11 cellular contexts compared by ENCODE assay signal in genomic region chr5:52710310-52710971, GRCh38.
DNase-seq lines count a peak whose midpoint lies in the region; ATAC-seq and TF ChIP-seq lines count a peak whose summit lies in the region.
"Had no signal": no experiment of that assay in that cellular context is flagged by ENCODE, and none has a peak within 500 bp of the region (broad histone marks: within the 10 kb centered on the region; RNA-seq: fewer than 3 reads in every experiment).

No MANE protein-coding gene starts in this region.

- WGBS in spleen, 5 donors: 31 to 44% (median 36%) methylated on average over 2 of the region's 2 CpGs

- TF ChIP-seq POLR2A in spleen (IDR thresholded peaks at IDR 0.05): no peak

- ATAC-seq in GM19397 (IDR thresholded peaks at IDR 0.05; ENCODE audit: unreplicated experiment) (peak; percentile 60), HG03139 (IDR thresholded peaks at IDR 0.05; ENCODE audit: unreplicated experiment) (peak; percentile 60)
- ATAC-seq in activated naive CD8-positive, alpha-beta T cell treated with anti-CD3 and anti-CD28 coated beads, Interleukin-2, amount 10 ng/mL, durations not matched to agents 7 days and 5 days (ENCODE audit: low read depth): no peak

- no peaks in the 10 kb centered on the region for H3K27me3 ChIP-seq in spleen (replicated peaks in 1 of 7)
- H3K27me3 ChIP-seq: thyroid gland had no signal

- H3K27ac Mint-ChIP-seq in activated naive CD8-positive, alpha-beta T cell treated with anti-CD3 and anti-CD28 coated beads, Interleukin-2, amount 10 ng/mL, durations not matched to agents 7 days and 5 days: peak overlapping the region; percentile 55

- H3K4me3 Mint-ChIP-seq in activated naive CD8-positive, alpha-beta T cell treated with anti-CD3 and anti-CD28 coated beads, Interleukin-2, amount 10 ng/mL, durations not matched to agents 7 days and 5 days: peak overlapping the region; percentile 40

- no peak overlapping the region for H3K4me3 ChIP-seq in spleen
- H3K4me3 ChIP-seq: coronary artery, thyroid gland had no signal

- peaks cover 3% of the 10 kb centered on the region for H3K9me3 Mint-ChIP-seq in activated naive CD8-positive, alpha-beta T cell treated with anti-CD3 and anti-CD28 coated beads, Interleukin-2, amount 10 ng/mL, durations not matched to agents 7 days and 5 days

- peak overlapping the region in 7 of 8 donors; percentile 73 to 84 (median 77) for H3K27ac ChIP-seq in spleen

- no peak for TF ChIP-seq CTCF in spleen (IDR thresholded peaks at IDR 0.05 in 8 of 11, conservative IDR thresholded peaks at IDR 0.05 in 3 of 11)

- H3K36me3 ChIP-seq in spleen: no peaks in the 10 kb centered on the region
- H3K36me3 ChIP-seq: thyroid gland had no signal

- no peak for DNase-seq in activated naive CD8-positive, alpha-beta T cell treated with anti-CD3 and anti-CD28 coated beads, Interleukin-2, amount 10 ng/mL, durations not matched to agents 7 days and 5 days
- DNase-seq in spleen (no peak), NCI-H1092 treated with DMSO at 0.1 percent for 48 hours (lab: John Stamatoyannopoulos, UW) (no peak), NOMO-1 treated with dmso at 0.1 percent for 144 hours (lab: John Stamatoyannopoulos, UW; ENCODE audit: unreplicated experiment) (no peak)
- no peak for DNase-seq in stimulated activated CD4-positive, alpha-beta T cell treated with anti-CD3 and anti-CD28 coated beads, Interleukin-4, amount 100 ng/mL, for 1 hour
- DNase-seq: H7, NCI-H1694 treated with DMSO at 0.1 percent for 48 hours, thyroid gland had no signal

- H3K36me3 Mint-ChIP-seq in activated naive CD8-positive, alpha-beta T cell treated with anti-CD3 and anti-CD28 coated beads, Interleukin-2, amount 10 ng/mL, durations not matched to agents 7 days and 5 days: peaks cover 7% of the 10 kb centered on the region

- no peaks in the 10 kb centered on the region for H3K9me3 ChIP-seq in spleen
- H3K9me3 ChIP-seq: thyroid gland had no signal

- intact Hi-C loops in spleen (cut with DNase I; ENCODE audit: low total_unique reads): no loop called here

- H3K27me3 Mint-ChIP-seq in activated naive CD8-positive, alpha-beta T cell treated with anti-CD3 and anti-CD28 coated beads, Interleukin-2, amount 10 ng/mL, durations not matched to agents 7 days and 5 days: no peaks in the 10 kb centered on the region

- POLR2A ChIA-PET in activated naive CD8-positive, alpha-beta T cell treated with anti-CD3 and anti-CD28 coated beads, Interleukin-2, amount 10 ng/mL, durations not matched to agents 7 days and 5 days (lab: Charles Lee): interaction anchor here (0.7 kb wide), 1 partner anchor 64 kb away, joined by 3 read pairs; no protein-coding TSS in a partner anchor

- peaks cover 61% of the 10 kb centered on the region for H3K4me1 Mint-ChIP-seq in activated naive CD8-positive, alpha-beta T cell treated with anti-CD3 and anti-CD28 coated beads, Interleukin-2, amount 10 ng/mL, durations not matched to agents 7 days and 5 days

- peaks cover 11 to 56% (median 34%) of the 10 kb centered on the region in 6 donors for H3K4me1 ChIP-seq in spleen
